ENCODE assay signal across 8 cellular contexts in the genomic region with DNA sequence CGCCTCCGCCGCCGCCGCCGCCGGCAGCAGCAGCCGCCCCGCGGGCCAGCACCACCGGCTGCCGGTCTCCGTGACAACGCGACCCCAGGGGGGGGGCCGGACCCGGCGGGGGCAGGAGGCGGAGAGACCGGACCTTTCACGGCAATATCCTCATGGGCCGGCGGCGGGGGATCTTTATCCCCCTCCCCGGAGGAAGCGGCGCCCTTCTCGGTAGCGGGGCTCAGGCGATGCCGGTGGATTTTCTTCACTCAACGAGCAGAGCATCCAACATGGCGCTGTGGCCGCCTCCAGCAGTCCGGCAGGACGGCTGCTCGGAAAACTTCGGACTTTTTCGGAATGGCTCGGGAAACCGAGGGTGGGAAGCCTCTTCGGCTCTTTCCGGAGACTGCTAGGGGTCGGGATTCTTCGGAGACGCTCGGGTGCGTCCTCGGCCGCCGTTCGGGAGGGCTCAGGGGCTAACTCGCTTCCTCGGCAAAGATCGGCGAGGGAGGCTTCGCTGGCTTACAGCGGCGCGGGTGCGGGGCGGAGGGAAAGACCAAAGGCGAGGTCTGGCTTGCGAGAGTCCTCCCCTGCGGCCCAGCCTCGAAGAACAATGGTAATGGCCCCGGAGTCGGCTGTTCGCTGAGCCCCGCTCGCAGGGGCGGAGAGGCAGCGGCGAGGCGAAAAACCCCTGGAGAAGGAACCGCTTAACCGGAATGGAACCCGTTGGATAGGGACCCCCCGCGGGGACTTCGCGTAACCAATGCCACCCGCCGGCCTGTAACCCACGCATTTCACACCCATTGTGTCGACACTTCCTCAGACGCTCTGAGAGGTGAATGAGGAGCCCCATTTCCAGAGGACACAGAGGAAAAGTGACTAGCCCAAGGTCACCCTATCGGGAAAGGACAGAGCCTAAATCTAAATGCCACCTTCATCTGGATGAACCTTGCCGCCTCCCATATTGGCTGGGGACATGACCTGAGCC. TPM values are rescaled to one million over a fixed set of nuclear protein-coding genes. Genes with fewer than 3 reads are reported as not detected.
DNase-seq lines count a peak whose midpoint lies in the region; ATAC-seq, FAIRE-seq and TF ChIP-seq lines count a peak whose summit lies in the region.

A gene with protein sequence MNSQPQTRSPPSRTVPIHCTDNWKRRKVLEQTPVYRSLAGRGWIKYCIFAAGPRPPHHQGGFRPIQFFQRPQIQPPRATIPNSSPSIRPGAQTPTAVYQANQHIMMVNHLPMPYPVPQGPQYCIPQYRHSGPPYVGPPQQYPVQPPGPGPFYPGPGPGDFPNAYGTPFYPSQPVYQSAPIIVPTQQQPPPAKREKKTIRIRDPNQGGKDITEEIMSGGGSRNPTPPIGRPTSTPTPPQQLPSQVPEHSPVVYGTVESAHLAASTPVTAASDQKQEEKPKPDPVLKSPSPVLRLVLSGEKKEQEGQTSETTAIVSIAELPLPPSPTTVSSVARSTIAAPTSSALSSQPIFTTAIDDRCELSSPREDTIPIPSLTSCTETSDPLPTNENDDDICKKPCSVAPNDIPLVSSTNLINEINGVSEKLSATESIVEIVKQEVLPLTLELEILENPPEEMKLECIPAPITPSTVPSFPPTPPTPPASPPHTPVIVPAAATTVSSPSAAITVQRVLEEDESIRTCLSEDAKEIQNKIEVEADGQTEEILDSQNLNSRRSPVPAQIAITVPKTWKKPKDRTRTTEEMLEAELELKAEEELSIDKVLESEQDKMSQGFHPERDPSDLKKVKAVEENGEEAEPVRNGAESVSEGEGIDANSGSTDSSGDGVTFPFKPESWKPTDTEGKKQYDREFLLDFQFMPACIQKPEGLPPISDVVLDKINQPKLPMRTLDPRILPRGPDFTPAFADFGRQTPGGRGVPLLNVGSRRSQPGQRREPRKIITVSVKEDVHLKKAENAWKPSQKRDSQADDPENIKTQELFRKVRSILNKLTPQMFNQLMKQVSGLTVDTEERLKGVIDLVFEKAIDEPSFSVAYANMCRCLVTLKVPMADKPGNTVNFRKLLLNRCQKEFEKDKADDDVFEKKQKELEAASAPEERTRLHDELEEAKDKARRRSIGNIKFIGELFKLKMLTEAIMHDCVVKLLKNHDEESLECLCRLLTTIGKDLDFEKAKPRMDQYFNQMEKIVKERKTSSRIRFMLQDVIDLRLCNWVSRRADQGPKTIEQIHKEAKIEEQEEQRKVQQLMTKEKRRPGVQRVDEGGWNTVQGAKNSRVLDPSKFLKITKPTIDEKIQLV (N-terminal part only) (minus strand): TSS at position 309 of the 967 bp plus-strand sequence. CDS start 174,155 bp downstream, outside the sequence.

- peak within 1 kb of the TSS; percentile 83 to 85 for H3K27ac Mint-ChIP-seq in T-cell

- ATAC-seq in HG02840 (IDR thresholded peaks at IDR 0.05; ENCODE audit: low FRiP score, unreplicated experiment) (peak; percentile 85), T-cell (replicated peaks in 1 of 4) (peak; percentile 92 to 97 (median 96))

- H3K4me3 ChIP-seq in cardiac muscle cell (peak within 1 kb of the TSS; percentile 99), parathyroid adenoma (ENCODE audit: low read depth, low read length) (peak within 1 kb of the TSS; percentile 80), tibial nerve (peak within 1 kb of the TSS; percentile 58 to 80 (median 66))

- H3K4me1 ChIP-seq in cardiac muscle cell (ENCODE audit: low read depth), result peaks cover 7% of the 10 kb centered on the region
- no peaks in the 10 kb centered on the region for H3K4me1 ChIP-seq in parathyroid adenoma
- peaks cover 0 to 29% (median 14%) of the 10 kb centered on the region in 4 donors for H3K4me1 ChIP-seq in tibial nerve

- H3K36me3 ChIP-seq in cardiac muscle cell (no peaks in the 10 kb centered on the region), parathyroid adenoma (ENCODE audit: control insufficient read depth, insufficient read depth, low read length) (no peaks in the 10 kb centered on the region), tibial nerve (no peaks in the 10 kb centered on the region)

- TF ChIP-seq CTCF in cardiac muscle cell (IDR thresholded peaks at IDR 0.05; ENCODE audit: low read depth, low read length) (no peak), parathyroid adenoma (IDR thresholded peaks at IDR 0.05) (no peak), tibial nerve (IDR thresholded peaks at IDR 0.05) (peak in 3 of 5 experiments; percentile 5 to 43 (median 24))

- TF ChIP-seq EP300 in tibial nerve (IDR thresholded peaks at IDR 0.05), result peak in 1 of 2 donors; percentile 91

- no peaks in the 10 kb centered on the region for H3K27me3 Mint-ChIP-seq in T-cell

- peaks cover 22 to 24% (median 22%) of the 10 kb centered on the region in 3 donors for H3K4me1 Mint-ChIP-seq in T-cell

- H3K9me3 Mint-ChIP-seq in T-cell, result no peaks in the 10 kb centered on the region

- DNase-seq in GM12891 (ENCODE audit: insufficient read length, low spot score), result peak; percentile 87
- peak; percentile 89 for DNase-seq in NCI-H1436 treated with DMSO at 0.1 percent for 48 hours (lab: John Stamatoyannopoulos, UW)
- DNase-seq in T-cell, result peak; percentile 95 to 100 (median 99)
- peak; percentile 98 to 99 for DNase-seq in cardiac muscle cell (ENCODE audit: low read depth in 1 of 2, low spot score in 1 of 2)
- DNase-seq in tibial nerve (ENCODE audit: low spot score in 2 of 2), result peak; percentile 97 to 100

- H3K27ac ChIP-seq in adipose tissue (ENCODE audit: low read depth, low read length) (peak within 1 kb of the TSS; percentile 74), cardiac muscle cell (peak within 1 kb of the TSS; percentile 84), parathyroid adenoma (peak within 1 kb of the TSS; percentile 79), tibial nerve (peak within 1 kb of the TSS; percentile 85 to 97 (median 86))

- H3K79me2 ChIP-seq in parathyroid adenoma, result no peaks in the 10 kb centered on the region

- peak; percentile 93 for FAIRE-seq in GM12891 (lab: Jason Lieb, UNC)

- H3K27me3 ChIP-seq in cardiac muscle cell, result no peaks in the 10 kb centered on the region
- no peaks in the 10 kb centered on the region for H3K27me3 ChIP-seq in parathyroid adenoma (ENCODE audit: control insufficient read depth, insufficient read depth, low read length)
- no peaks in the 10 kb centered on the region for H3K27me3 ChIP-seq in tibial nerve

- H2AFZ ChIP-seq in parathyroid adenoma, result peak within 1 kb of the TSS; percentile 92

- TF ChIP-seq POLR2A in GM12891 (IDR thresholded peaks at IDR 0.05; ENCODE audit: low read depth, low read length) (peak; percentile 86), tibial nerve (IDR thresholded peaks at IDR 0.05) (peak; percentile 77 to 79)

- H3K4me3 Mint-ChIP-seq in T-cell, result peak within 1 kb of the TSS; percentile 85 to 91 (median 87)

- H3K9me3 ChIP-seq in cardiac muscle cell (ENCODE audit: low read depth) (no peaks in the 10 kb centered on the region), parathyroid adenoma (ENCODE audit: control insufficient read depth, low read length) (no peaks in the 10 kb centered on the region), tibial nerve (no peaks in the 10 kb centered on the region)

- H3K9ac ChIP-seq in parathyroid adenoma, result no peak within 1 kb of the TSS

- WGBS in adipose tissue, 3 donors, result 1 to 3% (median 3%) methylated on average over 70 to 80 of the region's 89 CpGs
- 4 to 5% methylated on average over 38 to 51 of the region's 89 CpGs for WGBS in tibial nerve, 2 donors

- H3K36me3 Mint-ChIP-seq in T-cell, result no peaks in the 10 kb centered on the region

- POLR2A ChIA-PET in T-cell (lab: Charles Lee), result no interaction called here

- CTCF ChIA-PET in T-cell (lab: Charles Lee), result no interaction called here

- peak within 1 kb of the TSS; percentile 89 for H3K4me2 ChIP-seq in parathyroid adenoma (ENCODE audit: low read length)

TF ChIP-seq in GM12891, 5 proteins besides CTCF, POLR2A, EP300 and RAD21:
- TF ChIP-seq SPI1 (IDR thresholded peaks at IDR 0.05; ENCODE audit: low read depth, low read length) (no peak), PAX5 (IDR thresholded peaks at IDR 0.05; ENCODE audit: insufficient read depth, low read length, severe bottlenecking) (no peak), TAF1 (IDR thresholded peaks at IDR 0.05; ENCODE audit: low read depth, low read length) (peak; percentile 89), POU2F2 (IDR thresholded peaks at IDR 0.05; ENCODE audit: low read depth, low read length) (no peak), POLR2AphosphoS5 (IDR thresholded peaks at IDR 0.05; ENCODE audit: low read depth, low read length) (peak; percentile 91)

RNA-seq across cellular contexts. Expression of the gene that starts here (rescaled TPM):
- polyA plus RNA-seq in GM12891 (2012; ENCODE audit: low read depth, missing spikeins), result 23.3 TPM
- total RNA-seq in T-cell, result 10 to 100 TPM; 16.8 to 34.1 (median 20.8) TPM
- 10 to 100 TPM in 2 of 3 donors, 1 to 10 TPM in 1; 5.4 to 24.1 (median 19.0) TPM for polyA plus RNA-seq in adipose tissue
- total RNA-seq in cardiac muscle cell, result 36.0 and 55.3 TPM in 2 replicates
- polyA plus RNA-seq in cardiac muscle cell, result 37.8 and 39.2 TPM in 2 replicates
- 10 to 100 TPM; 41.2 to 57.3 (median 50.0) TPM for total RNA-seq in tibial nerve

Comparison
In these comparisons a context has a peak if more than half of its experiments do, and no peak if none do; other contexts are left out.
1. Peak in every context shown above with its lines: DNase-seq, ATAC-seq, H3K4me3 ChIP-seq and H3K27ac ChIP-seq.
2. CTCF ChIP-seq: peak in tibial nerve (3 of 5); none in cardiac muscle cell (single experiment) and parathyroid adenoma (single experiment).